In genomic region chr13:51435002-51435578, GRCh38 we compare ENCODE assay signal across 8 cellular contexts.
DNase-seq lines count a peak whose midpoint lies in the region; ATAC-seq, FAIRE-seq and TF ChIP-seq lines count a peak whose summit lies in the region.

No MANE protein-coding gene starts in this region.

- DNase-seq in GM06990 (ENCODE audit: extremely low read depth, insufficient read length) (no peak), NCI-H82 treated with DMSO at 0.1 percent for 48 hours (lab: John Stamatoyannopoulos, UW; ENCODE audit: unreplicated experiment) (peak; percentile 18), HAP-1 (ENCODE audit: low spot score in 2 of 2) (no peak), NK-92 (lab: John Stamatoyannopoulos, UW; ENCODE audit: unreplicated experiment) (no peak), cerebellar nuclear complex (lab: John Stamatoyannopoulos, UW) (no peak)

- H3K4me1 ChIP-seq in parathyroid adenoma = no peaks in the 10 kb centered on the region
- peaks cover 12% of the 10 kb centered on the region for H3K4me1 ChIP-seq in HAP-1

- TF ChIP-seq CTCF in GM06990 (IDR thresholded peaks at IDR 0.05; ENCODE audit: insufficient read depth, low read length, poor library complexity, severe bottlenecking) = peak; percentile 40
- TF ChIP-seq CTCF in parathyroid adenoma (IDR thresholded peaks at IDR 0.05) = peak; percentile 43

- no peak overlapping the region for H3K4me3 ChIP-seq in GM06990 (replicated peaks; ENCODE audit: low read depth, low read length)
- no peak overlapping the region for H3K4me3 ChIP-seq in parathyroid adenoma (ENCODE audit: low read depth, low read length)
- H3K4me3 ChIP-seq in HAP-1 = no peak overlapping the region

- H3K27me3 ChIP-seq in GM06990 (replicated peaks; ENCODE audit: control insufficient read depth, insufficient read depth, low read length) = no peaks in the 10 kb centered on the region
- H3K27me3 ChIP-seq in parathyroid adenoma (ENCODE audit: control insufficient read depth, insufficient read depth, low read length) = no peaks in the 10 kb centered on the region
- no peaks in the 10 kb centered on the region for H3K27me3 ChIP-seq in HAP-1 (ENCODE audit: low read depth)

- no peak overlapping the region for H3K4me2 ChIP-seq in parathyroid adenoma (ENCODE audit: low read length)

- no peak for ATAC-seq in HG02571 (IDR thresholded peaks at IDR 0.05; ENCODE audit: unreplicated experiment)

- H2AFZ ChIP-seq in parathyroid adenoma = no peak overlapping the region

- no peak overlapping the region for H3K9ac ChIP-seq in parathyroid adenoma

- in situ Hi-C loops in HAP-1 (cut with MboI; ENCODE audit: low sequenced_read_pairs) = no loop called here

- H3K9me3 ChIP-seq in parathyroid adenoma (ENCODE audit: control insufficient read depth, low read length) = no peaks in the 10 kb centered on the region
- H3K9me3 ChIP-seq in HAP-1 = no peaks in the 10 kb centered on the region

- no peak overlapping the region for H3K27ac ChIP-seq in parathyroid adenoma

- H3K36me3 ChIP-seq in GM06990 (ENCODE audit: control insufficient read depth, insufficient read depth, low read length) (no peaks in the 10 kb centered on the region; the same call in 1 of the 2 replicates), parathyroid adenoma (ENCODE audit: control insufficient read depth, insufficient read depth, low read length) (no peaks in the 10 kb centered on the region), HAP-1 (replicated peaks) (peaks cover 5% of the 10 kb centered on the region)

- H3K79me2 ChIP-seq in parathyroid adenoma = no peaks in the 10 kb centered on the region

- FAIRE-seq in endometrium (lab: Jason Lieb, UNC) = peak; percentile 84
